In the genomic region with DNA sequence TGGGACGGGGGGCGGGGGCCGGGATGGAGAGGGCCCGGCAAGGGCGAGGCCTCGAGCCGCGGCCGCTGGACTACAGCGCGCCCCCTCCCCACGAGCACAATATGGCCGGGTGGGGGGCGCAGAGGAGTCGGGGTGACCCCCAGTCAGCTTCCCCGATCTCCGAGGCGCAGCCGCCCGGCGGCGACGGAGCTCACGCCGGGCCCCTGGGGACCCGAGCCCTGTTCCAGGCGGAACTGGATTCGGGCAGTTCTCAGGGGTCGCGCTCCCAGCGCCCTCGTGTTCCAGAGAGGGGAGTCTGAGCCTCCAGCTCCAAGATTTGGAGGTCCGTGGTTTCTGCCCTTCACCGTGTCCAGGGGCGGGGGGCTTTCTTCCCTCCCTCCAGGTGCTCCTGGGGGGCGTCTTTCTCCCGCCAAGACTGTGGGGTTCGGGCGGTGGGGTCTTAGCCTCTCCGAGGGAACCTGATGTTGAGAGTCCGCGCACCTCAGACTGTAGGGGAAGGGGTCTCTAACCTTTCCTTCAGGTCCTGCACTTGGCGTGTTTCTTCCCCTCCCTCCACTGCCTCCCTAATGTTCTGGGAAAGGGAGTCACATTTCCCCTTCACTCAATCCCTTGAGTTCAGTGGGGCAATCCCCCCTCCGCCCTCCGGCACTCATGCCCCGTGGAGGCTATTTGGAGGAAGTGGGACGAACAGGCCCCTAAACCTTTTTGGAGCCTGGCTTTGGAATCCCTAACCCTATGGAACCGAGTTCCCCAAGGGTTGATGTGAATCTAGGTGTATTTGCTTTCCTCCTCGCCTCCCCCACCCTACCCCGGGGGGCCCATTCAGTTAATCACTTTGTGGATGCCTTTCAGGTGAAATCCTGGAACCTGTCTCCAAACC, we compare ENCODE assay signal across 8 cellular contexts. TPM values are rescaled to one million over a fixed set of nuclear protein-coding genes. Genes with fewer than 3 reads are reported as not detected.
DNase-seq lines count a peak whose midpoint lies in the region; ATAC-seq and TF ChIP-seq lines count a peak whose summit lies in the region.

No MANE protein-coding gene starts in this region.

- peak overlapping the region; percentile 89 for H3K4me3 Mint-ChIP-seq in MCF 10A (ENCODE audit: unreplicated experiment)
- peak overlapping the region; percentile 49 to 78 for H3K4me3 Mint-ChIP-seq in stimulated activated naive CD8-positive, alpha-beta T cell treated with anti-CD3 and anti-CD28 coated beads, Interleukin-15, amount 100 ng/mL, for 72 hours

- no peaks in the 10 kb centered on the region for H3K36me3 Mint-ChIP-seq in MCF 10A (ENCODE audit: insufficient read depth, unreplicated experiment)

- no peak for TF ChIP-seq CTCF in MCF 10A (IDR thresholded peaks at IDR 0.05; ENCODE audit: unreplicated experiment)

- CTCF ChIA-PET in MCF 10A (lab: Yijun Ruan, JAX), result no interaction called here

- peak overlapping the region; percentile 87 for H3K27ac Mint-ChIP-seq in MCF 10A (ENCODE audit: low read depth, unreplicated experiment)
- H3K27ac Mint-ChIP-seq in stimulated activated naive CD8-positive, alpha-beta T cell treated with anti-CD3 and anti-CD28 coated beads, Interleukin-15, amount 100 ng/mL, for 72 hours, result peak overlapping the region in 1 of 2 donors; percentile 69

- peaks cover 36% of the 10 kb centered on the region for H3K4me1 Mint-ChIP-seq in MCF 10A (ENCODE audit: insufficient read depth, unreplicated experiment)
- peaks cover 44% of the 10 kb centered on the region for H3K4me1 Mint-ChIP-seq in stimulated activated naive CD8-positive, alpha-beta T cell treated with anti-CD3 and anti-CD28 coated beads, Interleukin-15, amount 100 ng/mL, for 72 hours

- no TSS peak for BruUV-seq in MCF 10A (replicated peaks; lab: Mats Ljungman, UMichigan)

- POLR2A ChIA-PET in MCF 10A (lab: Yijun Ruan, JAX), result interaction anchor here (0.6 to 2.7 kb wide), 4 partner anchors 10 to 1165 kb away, joined by 3 to 13 read pairs (median 3); no protein-coding TSS in a partner anchor

- DNase-seq in NCI-H82 (lab: John Stamatoyannopoulos, UW) (peak; percentile 64), NCI-H82 treated with DMSO at 0.1 percent for 48 hours (lab: John Stamatoyannopoulos, UW; ENCODE audit: unreplicated experiment) (no peak), NCI-H524 treated with DMSO at 0.1 percent for 48 hours (lab: John Stamatoyannopoulos, UW) (peak; percentile 6), MCF 10A (ENCODE audit: unreplicated experiment) (no peak), left colon (peak; percentile 28 to 38)
- DNase-seq in stimulated activated naive CD8-positive, alpha-beta T cell treated with anti-CD3 and anti-CD28 coated beads, Interleukin-15, amount 100 ng/mL, for 72 hours, result no peak

- peak; percentile 6 for ATAC-seq in left colon
- ATAC-seq in stimulated activated naive CD8-positive, alpha-beta T cell treated with anti-CD3 and anti-CD28 coated beads, Interleukin-15, amount 100 ng/mL, for 72 hours, result peak; percentile 19
- no peak for ATAC-seq in GM21717 (IDR thresholded peaks at IDR 0.05; ENCODE audit: unreplicated experiment)
- no peak for ATAC-seq in HG02623 (IDR thresholded peaks at IDR 0.05; ENCODE audit: unreplicated experiment)

- H3K9me3 Mint-ChIP-seq in MCF 10A (ENCODE audit: unreplicated experiment), result no peaks in the 10 kb centered on the region
- H3K9me3 Mint-ChIP-seq in stimulated activated naive CD8-positive, alpha-beta T cell treated with anti-CD3 and anti-CD28 coated beads, Interleukin-15, amount 100 ng/mL, for 72 hours, result no peaks in the 10 kb centered on the region

- H3K27me3 Mint-ChIP-seq in MCF 10A (ENCODE audit: insufficient read depth, unreplicated experiment), result peaks cover 12% of the 10 kb centered on the region
- H3K27me3 Mint-ChIP-seq in stimulated activated naive CD8-positive, alpha-beta T cell treated with anti-CD3 and anti-CD28 coated beads, Interleukin-15, amount 100 ng/mL, for 72 hours, result peaks cover 10% of the 10 kb centered on the region

- intact Hi-C loops in MCF 10A (cut with micrococcal nuclease) (no loop called here), left colon (cut with DNase I, micrococcal nuclease) (no loop called here)

RNA-seq across cellular contexts. Expression of gene ACVR1B, which starts 0.6 kb away (rescaled TPM):
- total RNA-seq in MCF 10A (2022) (14.7 and 16.1 TPM in 2 replicates), left colon (10 to 100 TPM; 67.6 to 84.7 TPM)

RNA-seq across cellular contexts. Expression of gene ACVRL1, which starts 44.8 kb away (rescaled TPM):
- total RNA-seq in MCF 10A (2022) (not detected in 2 replicates), left colon (100 to 1,000 TPM; 188 to 214 TPM)

RNA-seq across cellular contexts. Expression of gene TAMALIN, which starts 54.7 kb away (rescaled TPM):
- total RNA-seq in MCF 10A (2022), result 0.39 TPM in 1 of 2 replicates, not detected in the other
- 10 to 100 TPM in 1 of 2 donors, 1 to 10 TPM in 1; 9.0 to 10.7 TPM for total RNA-seq in left colon

Comparison
In these comparisons a context has a peak if more than half of its experiments do, and no peak if none do; other contexts are left out.
1. DNase-seq: peak in NCI-H82 (single experiment), NCI-H524 treated with DMSO at 0.1 percent for 48 hours (single experiment) and left colon (2 of 2); none in NCI-H82 treated with DMSO at 0.1 percent for 48 hours (single experiment), MCF 10A (single experiment) and stimulated activated naive CD8-positive, alpha-beta T cell treated with anti-CD3 and anti-CD28 coated beads, Interleukin-15, amount 100 ng/mL, for 72 hours (0 of 2).
2. ATAC-seq: peak in left colon (single experiment) and stimulated activated naive CD8-positive, alpha-beta T cell treated with anti-CD3 and anti-CD28 coated beads, Interleukin-15, amount 100 ng/mL, for 72 hours (single experiment); none in GM21717 (single experiment) and HG02623 (single experiment).
3. RNA of gene ACVRL1, which starts 44.8 kb away (total RNA-seq): 188 to 214 TPM in left colon; not detected in MCF 10A; every median in the first group is over 100 times any median in the second.